ENCODE assay signal across 1 cellular context in the genomic region with DNA sequence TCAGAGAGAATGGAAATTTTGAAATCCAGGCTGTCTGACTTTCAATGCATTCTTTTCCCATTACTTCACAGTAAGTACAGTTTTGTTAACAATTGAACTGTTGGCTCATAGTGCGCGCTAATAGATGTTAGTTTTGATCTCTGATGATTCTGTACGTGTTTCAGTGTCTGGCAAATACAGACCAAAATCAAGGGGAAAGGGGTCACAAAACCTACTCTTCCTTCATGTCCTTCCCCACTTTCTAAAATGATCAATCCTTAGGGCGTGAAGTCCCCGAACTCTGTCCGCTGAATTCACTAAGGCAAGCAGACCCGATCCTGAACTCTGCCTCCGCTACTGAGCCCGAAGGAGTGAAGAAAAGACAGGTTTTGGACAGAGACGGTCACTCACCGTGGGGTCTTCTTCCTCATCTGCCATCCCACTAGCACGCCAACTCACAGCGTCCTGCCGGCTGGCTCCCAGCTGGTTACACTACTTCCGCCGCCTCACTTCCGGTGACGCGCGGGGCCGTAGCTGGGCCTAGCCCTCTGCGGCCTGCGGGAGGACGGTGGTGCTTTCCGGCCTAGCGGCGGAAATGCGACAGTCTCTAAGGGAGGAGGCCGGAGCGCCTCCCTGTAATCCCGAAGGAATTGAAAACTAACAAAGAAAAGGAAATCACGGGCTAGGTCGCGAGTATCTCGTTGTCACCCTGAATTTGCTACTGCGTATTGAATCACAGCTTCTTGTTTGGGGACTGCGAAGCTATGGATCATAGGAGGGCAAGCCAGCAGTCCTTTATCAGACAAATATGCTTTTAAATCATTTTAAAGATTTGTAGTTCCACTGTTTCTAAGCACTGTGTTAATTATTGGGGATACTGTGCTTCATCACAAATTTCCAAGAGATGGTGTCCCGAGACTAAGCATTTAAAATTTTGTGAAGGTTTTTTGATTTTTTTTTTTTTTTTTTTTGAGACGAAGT.
TF ChIP-seq lines count a peak whose summit lies in the region.

A gene with protein sequence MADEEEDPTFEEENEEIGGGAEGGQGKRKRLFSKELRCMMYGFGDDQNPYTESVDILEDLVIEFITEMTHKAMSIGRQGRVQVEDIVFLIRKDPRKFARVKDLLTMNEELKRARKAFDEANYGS (minus strand): TSS at position 473 of the 960 bp plus-strand sequence. CDS start 56 bp downstream, at position 417.

TF ChIP-seq in WTC11, 78 proteins besides CTCF, POLR2A, EP300 and RAD21 (continued from another document):
- TF ChIP-seq, protein P1, sequence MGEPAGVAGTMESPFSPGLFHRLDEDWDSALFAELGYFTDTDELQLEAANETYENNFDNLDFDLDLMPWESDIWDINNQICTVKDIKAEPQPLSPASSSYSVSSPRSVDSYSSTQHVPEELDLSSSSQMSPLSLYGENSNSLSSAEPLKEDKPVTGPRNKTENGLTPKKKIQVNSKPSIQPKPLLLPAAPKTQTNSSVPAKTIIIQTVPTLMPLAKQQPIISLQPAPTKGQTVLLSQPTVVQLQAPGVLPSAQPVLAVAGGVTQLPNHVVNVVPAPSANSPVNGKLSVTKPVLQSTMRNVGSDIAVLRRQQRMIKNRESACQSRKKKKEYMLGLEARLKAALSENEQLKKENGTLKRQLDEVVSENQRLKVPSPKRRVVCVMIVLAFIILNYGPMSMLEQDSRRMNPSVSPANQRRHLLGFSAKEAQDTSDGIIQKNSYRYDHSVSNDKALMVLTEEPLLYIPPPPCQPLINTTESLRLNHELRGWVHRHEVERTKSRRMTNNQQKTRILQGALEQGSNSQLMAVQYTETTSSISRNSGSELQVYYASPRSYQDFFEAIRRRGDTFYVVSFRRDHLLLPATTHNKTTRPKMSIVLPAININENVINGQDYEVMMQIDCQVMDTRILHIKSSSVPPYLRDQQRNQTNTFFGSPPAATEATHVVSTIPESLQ (CRISPR knock-in tag; IDR thresholded peaks at IDR 0.05): no peak
- TF ChIP-seq ETV6 (CRISPR knock-in tag; IDR thresholded peaks at IDR 0.05) (peak; percentile 88), NR2C2 (CRISPR knock-in tag; IDR thresholded peaks at IDR 0.05) (no peak), FOXK1 (CRISPR knock-in tag; IDR thresholded peaks at IDR 0.05) (peak; percentile 98), SP1 (CRISPR knock-in tag; conservative IDR thresholded peaks at IDR 0.05) (peak; percentile 70; the same call in 1 of the 2 replicates), CREM (CRISPR knock-in tag; IDR thresholded peaks at IDR 0.05) (peak; percentile 84; the same call in 1 of the 2 replicates), KAT7 (CRISPR knock-in tag; IDR thresholded peaks at IDR 0.05; ENCODE audit: borderline replicate concordance) (0 out of 2 replicates have a peak, but pooled peaks have one; percentile 46), ESRRA (CRISPR knock-in tag; IDR thresholded peaks at IDR 0.05; ENCODE audit: borderline replicate concordance) (no peak), ZNF671 (CRISPR knock-in tag; IDR thresholded peaks at IDR 0.05) (no peak), TEAD1 (CRISPR knock-in tag; IDR thresholded peaks at IDR 0.05) (peak; percentile 77), NFE2L1 (CRISPR knock-in tag; IDR thresholded peaks at IDR 0.05) (no peak), ZNF219 (CRISPR knock-in tag; IDR thresholded peaks at IDR 0.05; ENCODE audit: borderline replicate concordance) (no peak), SOX15 (CRISPR knock-in tag; IDR thresholded peaks at IDR 0.05) (no peak), NFATC4 (CRISPR knock-in tag; IDR thresholded peaks at IDR 0.05) (no peak), ZNF263 (CRISPR knock-in tag; IDR thresholded peaks at IDR 0.05; ENCODE audit: low read depth) (peak; percentile 52; the same call in 1 of the 2 replicates)
- TF ChIP-seq, protein P2, sequence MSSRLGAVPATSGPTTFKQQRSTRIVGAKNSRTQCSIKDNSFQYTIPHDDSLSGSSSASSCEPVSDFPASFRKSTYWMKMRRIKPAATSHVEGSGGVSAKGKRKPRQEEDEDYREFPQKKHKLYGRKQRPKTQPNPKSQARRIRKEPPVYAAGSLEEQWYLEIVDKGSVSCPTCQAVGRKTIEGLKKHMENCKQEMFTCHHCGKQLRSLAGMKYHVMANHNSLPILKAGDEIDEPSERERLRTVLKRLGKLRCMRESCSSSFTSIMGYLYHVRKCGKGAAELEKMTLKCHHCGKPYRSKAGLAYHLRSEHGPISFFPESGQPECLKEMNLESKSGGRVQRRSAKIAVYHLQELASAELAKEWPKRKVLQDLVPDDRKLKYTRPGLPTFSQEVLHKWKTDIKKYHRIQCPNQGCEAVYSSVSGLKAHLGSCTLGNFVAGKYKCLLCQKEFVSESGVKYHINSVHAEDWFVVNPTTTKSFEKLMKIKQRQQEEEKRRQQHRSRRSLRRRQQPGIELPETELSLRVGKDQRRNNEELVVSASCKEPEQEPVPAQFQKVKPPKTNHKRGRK (CRISPR knock-in tag; IDR thresholded peaks at IDR 0.05; ENCODE audit: borderline replicate concordance): no peak
- TF ChIP-seq, protein P3, sequence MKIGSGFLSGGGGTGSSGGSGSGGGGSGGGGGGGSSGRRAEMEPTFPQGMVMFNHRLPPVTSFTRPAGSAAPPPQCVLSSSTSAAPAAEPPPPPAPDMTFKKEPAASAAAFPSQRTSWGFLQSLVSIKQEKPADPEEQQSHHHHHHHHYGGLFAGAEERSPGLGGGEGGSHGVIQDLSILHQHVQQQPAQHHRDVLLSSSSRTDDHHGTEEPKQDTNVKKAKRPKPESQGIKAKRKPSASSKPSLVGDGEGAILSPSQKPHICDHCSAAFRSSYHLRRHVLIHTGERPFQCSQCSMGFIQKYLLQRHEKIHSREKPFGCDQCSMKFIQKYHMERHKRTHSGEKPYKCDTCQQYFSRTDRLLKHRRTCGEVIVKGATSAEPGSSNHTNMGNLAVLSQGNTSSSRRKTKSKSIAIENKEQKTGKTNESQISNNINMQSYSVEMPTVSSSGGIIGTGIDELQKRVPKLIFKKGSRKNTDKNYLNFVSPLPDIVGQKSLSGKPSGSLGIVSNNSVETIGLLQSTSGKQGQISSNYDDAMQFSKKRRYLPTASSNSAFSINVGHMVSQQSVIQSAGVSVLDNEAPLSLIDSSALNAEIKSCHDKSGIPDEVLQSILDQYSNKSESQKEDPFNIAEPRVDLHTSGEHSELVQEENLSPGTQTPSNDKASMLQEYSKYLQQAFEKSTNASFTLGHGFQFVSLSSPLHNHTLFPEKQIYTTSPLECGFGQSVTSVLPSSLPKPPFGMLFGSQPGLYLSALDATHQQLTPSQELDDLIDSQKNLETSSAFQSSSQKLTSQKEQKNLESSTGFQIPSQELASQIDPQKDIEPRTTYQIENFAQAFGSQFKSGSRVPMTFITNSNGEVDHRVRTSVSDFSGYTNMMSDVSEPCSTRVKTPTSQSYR (CRISPR knock-in tag; IDR thresholded peaks at IDR 0.05): 0 out of 2 replicates have a peak, but pooled peaks have one; percentile 20
- TF ChIP-seq, protein P4, sequence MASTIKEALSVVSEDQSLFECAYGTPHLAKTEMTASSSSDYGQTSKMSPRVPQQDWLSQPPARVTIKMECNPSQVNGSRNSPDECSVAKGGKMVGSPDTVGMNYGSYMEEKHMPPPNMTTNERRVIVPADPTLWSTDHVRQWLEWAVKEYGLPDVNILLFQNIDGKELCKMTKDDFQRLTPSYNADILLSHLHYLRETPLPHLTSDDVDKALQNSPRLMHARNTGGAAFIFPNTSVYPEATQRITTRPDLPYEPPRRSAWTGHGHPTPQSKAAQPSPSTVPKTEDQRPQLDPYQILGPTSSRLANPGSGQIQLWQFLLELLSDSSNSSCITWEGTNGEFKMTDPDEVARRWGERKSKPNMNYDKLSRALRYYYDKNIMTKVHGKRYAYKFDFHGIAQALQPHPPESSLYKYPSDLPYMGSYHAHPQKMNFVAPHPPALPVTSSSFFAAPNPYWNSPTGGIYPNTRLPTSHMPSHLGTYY (CRISPR knock-in tag; IDR thresholded peaks at IDR 0.05): no peak
- TF ChIP-seq, protein P5, sequence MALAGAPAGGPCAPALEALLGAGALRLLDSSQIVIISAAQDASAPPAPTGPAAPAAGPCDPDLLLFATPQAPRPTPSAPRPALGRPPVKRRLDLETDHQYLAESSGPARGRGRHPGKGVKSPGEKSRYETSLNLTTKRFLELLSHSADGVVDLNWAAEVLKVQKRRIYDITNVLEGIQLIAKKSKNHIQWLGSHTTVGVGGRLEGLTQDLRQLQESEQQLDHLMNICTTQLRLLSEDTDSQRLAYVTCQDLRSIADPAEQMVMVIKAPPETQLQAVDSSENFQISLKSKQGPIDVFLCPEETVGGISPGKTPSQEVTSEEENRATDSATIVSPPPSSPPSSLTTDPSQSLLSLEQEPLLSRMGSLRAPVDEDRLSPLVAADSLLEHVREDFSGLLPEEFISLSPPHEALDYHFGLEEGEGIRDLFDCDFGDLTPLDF (CRISPR knock-in tag; IDR thresholded peaks at IDR 0.05): 0 out of 2 replicates have a peak, but pooled peaks have one; percentile 45
- TF ChIP-seq, protein P6, sequence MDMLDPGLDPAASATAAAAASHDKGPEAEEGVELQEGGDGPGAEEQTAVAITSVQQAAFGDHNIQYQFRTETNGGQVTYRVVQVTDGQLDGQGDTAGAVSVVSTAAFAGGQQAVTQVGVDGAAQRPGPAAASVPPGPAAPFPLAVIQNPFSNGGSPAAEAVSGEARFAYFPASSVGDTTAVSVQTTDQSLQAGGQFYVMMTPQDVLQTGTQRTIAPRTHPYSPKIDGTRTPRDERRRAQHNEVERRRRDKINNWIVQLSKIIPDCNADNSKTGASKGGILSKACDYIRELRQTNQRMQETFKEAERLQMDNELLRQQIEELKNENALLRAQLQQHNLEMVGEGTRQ (CRISPR knock-in tag; IDR thresholded peaks at IDR 0.05): 0 out of 2 replicates have a peak, but pooled peaks have one; percentile 9
- TF ChIP-seq, protein P7, sequence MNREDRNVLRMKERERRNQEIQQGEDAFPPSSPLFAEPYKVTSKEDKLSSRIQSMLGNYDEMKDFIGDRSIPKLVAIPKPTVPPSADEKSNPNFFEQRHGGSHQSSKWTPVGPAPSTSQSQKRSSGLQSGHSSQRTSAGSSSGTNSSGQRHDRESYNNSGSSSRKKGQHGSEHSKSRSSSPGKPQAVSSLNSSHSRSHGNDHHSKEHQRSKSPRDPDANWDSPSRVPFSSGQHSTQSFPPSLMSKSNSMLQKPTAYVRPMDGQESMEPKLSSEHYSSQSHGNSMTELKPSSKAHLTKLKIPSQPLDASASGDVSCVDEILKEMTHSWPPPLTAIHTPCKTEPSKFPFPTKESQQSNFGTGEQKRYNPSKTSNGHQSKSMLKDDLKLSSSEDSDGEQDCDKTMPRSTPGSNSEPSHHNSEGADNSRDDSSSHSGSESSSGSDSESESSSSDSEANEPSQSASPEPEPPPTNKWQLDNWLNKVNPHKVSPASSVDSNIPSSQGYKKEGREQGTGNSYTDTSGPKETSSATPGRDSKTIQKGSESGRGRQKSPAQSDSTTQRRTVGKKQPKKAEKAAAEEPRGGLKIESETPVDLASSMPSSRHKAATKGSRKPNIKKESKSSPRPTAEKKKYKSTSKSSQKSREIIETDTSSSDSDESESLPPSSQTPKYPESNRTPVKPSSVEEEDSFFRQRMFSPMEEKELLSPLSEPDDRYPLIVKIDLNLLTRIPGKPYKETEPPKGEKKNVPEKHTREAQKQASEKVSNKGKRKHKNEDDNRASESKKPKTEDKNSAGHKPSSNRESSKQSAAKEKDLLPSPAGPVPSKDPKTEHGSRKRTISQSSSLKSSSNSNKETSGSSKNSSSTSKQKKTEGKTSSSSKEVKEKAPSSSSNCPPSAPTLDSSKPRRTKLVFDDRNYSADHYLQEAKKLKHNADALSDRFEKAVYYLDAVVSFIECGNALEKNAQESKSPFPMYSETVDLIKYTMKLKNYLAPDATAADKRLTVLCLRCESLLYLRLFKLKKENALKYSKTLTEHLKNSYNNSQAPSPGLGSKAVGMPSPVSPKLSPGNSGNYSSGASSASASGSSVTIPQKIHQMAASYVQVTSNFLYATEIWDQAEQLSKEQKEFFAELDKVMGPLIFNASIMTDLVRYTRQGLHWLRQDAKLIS (CRISPR knock-in tag; IDR thresholded peaks at IDR 0.05; ENCODE audit: borderline replicate concordance): peak; percentile 9; the same call in 1 of the 2 replicates
- TF ChIP-seq, protein P8, sequence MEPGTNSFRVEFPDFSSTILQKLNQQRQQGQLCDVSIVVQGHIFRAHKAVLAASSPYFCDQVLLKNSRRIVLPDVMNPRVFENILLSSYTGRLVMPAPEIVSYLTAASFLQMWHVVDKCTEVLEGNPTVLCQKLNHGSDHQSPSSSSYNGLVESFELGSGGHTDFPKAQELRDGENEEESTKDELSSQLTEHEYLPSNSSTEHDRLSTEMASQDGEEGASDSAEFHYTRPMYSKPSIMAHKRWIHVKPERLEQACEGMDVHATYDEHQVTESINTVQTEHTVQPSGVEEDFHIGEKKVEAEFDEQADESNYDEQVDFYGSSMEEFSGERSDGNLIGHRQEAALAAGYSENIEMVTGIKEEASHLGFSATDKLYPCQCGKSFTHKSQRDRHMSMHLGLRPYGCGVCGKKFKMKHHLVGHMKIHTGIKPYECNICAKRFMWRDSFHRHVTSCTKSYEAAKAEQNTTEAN (CRISPR knock-in tag; IDR thresholded peaks at IDR 0.05): 0 out of 2 replicates have a peak, but pooled peaks have one; percentile 45
